Comparison of ENCODE assay signal across 22 cellular contexts in the genomic region with DNA sequence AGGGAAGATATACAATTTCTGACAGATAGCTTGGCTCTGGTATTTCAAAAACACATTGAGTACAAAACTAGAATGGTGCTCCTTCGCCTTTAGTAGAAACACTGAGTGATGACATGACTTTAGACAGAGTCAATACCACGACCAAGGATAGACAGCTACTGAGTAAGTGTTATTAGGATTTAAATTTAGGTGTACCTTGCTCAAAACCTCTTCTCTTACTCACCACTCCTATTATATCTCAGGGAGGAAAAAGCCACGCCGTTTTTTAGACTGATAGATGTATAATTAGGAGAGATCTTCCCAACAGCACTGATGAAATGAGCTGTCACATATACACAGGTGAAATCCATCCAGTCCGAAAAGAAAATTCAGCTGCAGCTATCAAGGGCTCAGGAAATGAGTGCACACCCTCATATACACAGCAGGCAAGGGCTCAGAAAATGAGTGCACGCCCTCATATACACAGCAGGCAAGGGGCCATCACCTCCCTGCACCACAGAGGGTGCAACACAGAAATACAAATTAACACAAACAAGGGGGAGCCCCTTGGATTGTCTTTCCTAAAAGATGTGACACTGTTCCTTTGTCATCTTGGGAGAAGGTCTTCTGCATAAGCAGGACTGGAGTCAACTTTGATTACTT. TPM values are rescaled to one million over a fixed set of nuclear protein-coding genes. Genes with fewer than 3 reads are reported as not detected.
DNase-seq lines count a peak whose midpoint lies in the region; ATAC-seq and TF ChIP-seq lines count a peak whose summit lies in the region.
"Had no signal": no experiment of that assay in that cellular context is flagged by ENCODE, and none has a peak within 500 bp of the region (broad histone marks: within the 10 kb centered on the region; RNA-seq: fewer than 3 reads in every experiment).

No MANE protein-coding gene starts in this region.

- H3K9me3 Mint-ChIP-seq in activated CD4-positive, alpha-beta memory T cell treated with anti-CD3 and anti-CD28 coated beads for 36 hours: no peaks in the 10 kb centered on the region
- H3K9me3 Mint-ChIP-seq: CD8-positive, alpha-beta T cell; IgD-negative memory B cell; T-helper 2 cell treated with Interferon-gamma antibody and Interleukin-4, amounts not matched to agents 5 μg/mL and 100 μg/mL, for 36 hours had no signal

- H4K8ac ChIP-seq in neuronal stem cell (ENCODE audit: low read depth, low read length): no peak overlapping the region

- H2AK5ac ChIP-seq in neuronal stem cell (ENCODE audit: low read depth, low read length): no peak overlapping the region

- peaks cover 25 to 49% of the 10 kb centered on the region in 2 donors for H3K4me1 ChIP-seq in neuronal stem cell (ENCODE audit: control insufficient read depth in 2 of 2, insufficient read depth in 1 of 2, low read depth in 1 of 2, low read length in 2 of 2)
- peaks cover 37 to 54% of the 10 kb centered on the region in 2 donors for H3K4me1 ChIP-seq in thoracic aorta (ENCODE audit: control insufficient read depth in 1 of 2, low read depth in 2 of 2)

- H3K27ac ChIP-seq in angular gyrus (ENCODE audit: low read depth, low read length): peak overlapping the region; percentile 96
- peak overlapping the region in 58 of 59 donors; percentile 10 to 99 (median 96) for H3K27ac ChIP-seq in dorsolateral prefrontal cortex
- H3K27ac ChIP-seq in neuronal stem cell (replicated peaks; ENCODE audit: low read length): no peak overlapping the region
- H3K27ac ChIP-seq in thoracic aorta: peak overlapping the region; percentile 44 to 77

- no peaks in the 10 kb centered on the region for H3K27me3 ChIP-seq in dorsolateral prefrontal cortex
- no peaks in the 10 kb centered on the region for H3K27me3 ChIP-seq in neuronal stem cell (ENCODE audit: control insufficient read depth in 3 of 3, insufficient read depth in 3 of 3, low read depth in 1 of 3, low read length in 3 of 3)
- no peaks in the 10 kb centered on the region for H3K27me3 ChIP-seq in thoracic aorta (replicated peaks; ENCODE audit: insufficient read depth)
- H3K27me3 ChIP-seq: breast epithelium, testis had no signal

- no peak overlapping the region for H2AFZ ChIP-seq in neuronal stem cell (ENCODE audit: low read length)

- H3K4me2 ChIP-seq in neuronal stem cell (ENCODE audit: insufficient read depth, low read length, poor library complexity, severe bottlenecking): no peak overlapping the region

- no peak overlapping the region for H3K27ac Mint-ChIP-seq in activated CD4-positive, alpha-beta memory T cell treated with anti-CD3 and anti-CD28 coated beads for 36 hours
- H3K27ac Mint-ChIP-seq: CD8-positive, alpha-beta T cell; T-helper 2 cell treated with Interferon-gamma antibody and Interleukin-4, amounts not matched to agents 5 μg/mL and 100 μg/mL, for 36 hours had no signal

- H2BK5ac ChIP-seq in neuronal stem cell (ENCODE audit: low read length): no peak overlapping the region

- no peaks in the 10 kb centered on the region for H3K79me1 ChIP-seq in neuronal stem cell (ENCODE audit: low read depth, low read length)

- peaks cover 2% of the 10 kb centered on the region for H3K4me1 Mint-ChIP-seq in activated CD4-positive, alpha-beta memory T cell treated with anti-CD3 and anti-CD28 coated beads for 36 hours (ENCODE audit: low read depth)

- H2BK120ac ChIP-seq in neuronal stem cell (ENCODE audit: low read depth, low read length): no peak overlapping the region

- H3K23ac ChIP-seq in neuronal stem cell (ENCODE audit: low read depth, low read length, poor library complexity): no peak overlapping the region

- H3K36me3 ChIP-seq in neuronal stem cell (replicated peaks in 1 of 2; ENCODE audit: control insufficient read depth in 2 of 2, insufficient read depth in 2 of 2, low read length in 2 of 2): peaks cover 0 to 5% of the 10 kb centered on the region in 2 donors
- H3K36me3 ChIP-seq in thoracic aorta: no peaks in the 10 kb centered on the region
- H3K36me3 ChIP-seq: breast epithelium, lower lobe of right lung, WERI-Rb-1 had no signal

- H3K4ac ChIP-seq in neuronal stem cell (ENCODE audit: low read length): no peak overlapping the region

- intact Hi-C loops in dorsolateral prefrontal cortex (cut with DNase I): loop anchor here in 1 of 2 donors (10.0 kb wide), 1 partner anchor 52 kb away; no protein-coding TSS in a partner anchor
- intact Hi-C loops in activated CD4-positive, alpha-beta memory T cell treated with anti-CD3 and anti-CD28 coated beads for 36 hours (cut with micrococcal nuclease): no loop called here

- H3K4me3 Mint-ChIP-seq in activated CD4-positive, alpha-beta memory T cell treated with anti-CD3 and anti-CD28 coated beads for 36 hours: no peak overlapping the region
- H3K4me3 Mint-ChIP-seq: CD8-positive, alpha-beta T cell; T-helper 2 cell treated with Interferon-gamma antibody and Interleukin-4, amounts not matched to agents 5 μg/mL and 100 μg/mL, for 36 hours had no signal

- H3K27me3 Mint-ChIP-seq in activated CD4-positive, alpha-beta memory T cell treated with anti-CD3 and anti-CD28 coated beads for 36 hours: no peaks in the 10 kb centered on the region
- H3K27me3 Mint-ChIP-seq: IgD-negative memory B cell had no signal

- no CpG with 5 or more reads among the region's 6 CpGs for WGBS in neuronal stem cell (ENCODE audit: extremely low coverage in 2 of 2, insufficient read length in 2 of 2, insufficient replicate concordance in 1 of 2), 2 donors

- no peak overlapping the region for H3K9ac ChIP-seq in neuronal stem cell (ENCODE audit: low read depth, low read length, poor library complexity)

- DNase-seq in dorsolateral prefrontal cortex (no peak), neuronal stem cell (ENCODE audit: low spot score) (no peak), thoracic aorta (ENCODE audit: low spot score) (no peak)
- DNase-seq in activated CD4-positive, alpha-beta memory T cell treated with anti-CD3 and anti-CD28 coated beads for 36 hours: no peak
- DNase-seq: activated CD4-positive, alpha-beta T cell treated with anti-CD3 and anti-CD28 coated beads, Interleukin-2, amount 50 U/mL, for 1 hour; activated CD8-positive, alpha-beta memory T cell treated with anti-CD3 and anti-CD28 coated beads, Interleukin-2, amount 50 U/mL, for 4 hours; CD8-positive, alpha-beta T cell; dermis blood vessel endothelial cell; DMS153; GDM1; lower lobe of right lung; NCI-H1417 treated with DMSO at 0.1 percent for 48 hours; NCI-H524; testis; WERI-Rb-1 had no signal

- CTCF ChIA-PET in activated CD4-positive, alpha-beta memory T cell treated with anti-CD3 and anti-CD28 coated beads for 36 hours (lab: Charles Lee): interaction anchor here (1.7 kb wide), 1 partner anchor 63 kb away, joined by 4 read pairs; no protein-coding TSS in a partner anchor

- no peak overlapping the region for H2BK15ac ChIP-seq in neuronal stem cell (ENCODE audit: low read length)

- TF ChIP-seq CTCF in dorsolateral prefrontal cortex (IDR thresholded peaks at IDR 0.05 in 54 of 56, conservative IDR thresholded peaks at IDR 0.05 in 2 of 56; ENCODE audit: low read depth in 1 of 56, partially characterized antibody in 56 of 56) (no peak), thoracic aorta (IDR thresholded peaks at IDR 0.05) (no peak)

- H3K36me3 Mint-ChIP-seq in activated CD4-positive, alpha-beta memory T cell treated with anti-CD3 and anti-CD28 coated beads for 36 hours: peaks cover 3% of the 10 kb centered on the region

- POLR2A ChIA-PET in activated CD4-positive, alpha-beta memory T cell treated with anti-CD3 and anti-CD28 coated beads for 36 hours (lab: Charles Lee): no interaction called here

- H3K4me3 ChIP-seq in dorsolateral prefrontal cortex (no peak overlapping the region), neuronal stem cell (ENCODE audit: low read length in 2 of 2) (no peak overlapping the region), thoracic aorta (no peak overlapping the region)
- H3K4me3 ChIP-seq: breast epithelium, HAP-1, lower lobe of right lung, testis had no signal

- H3K9me3 ChIP-seq in neuronal stem cell (replicated peaks in 1 of 2; ENCODE audit: control insufficient read depth in 2 of 2, insufficient read depth in 1 of 2, low read depth in 1 of 2, low read length in 2 of 2) (no peaks in the 10 kb centered on the region), thoracic aorta (no peaks in the 10 kb centered on the region)
- H3K9me3 ChIP-seq: breast epithelium, HAP-1, lower lobe of right lung, testis had no signal

- ATAC-seq in thoracic aorta (ENCODE audit: insufficient number of reproducible peaks, low FRiP score, low read depth): no peak
- ATAC-seq in GM19455 (IDR thresholded peaks at IDR 0.05; ENCODE audit: unreplicated experiment): no peak
- no peak for ATAC-seq in HG02973 (IDR thresholded peaks at IDR 0.05; ENCODE audit: unreplicated experiment)
- ATAC-seq: CD8-positive, alpha-beta T cell had no signal

- H4K91ac ChIP-seq in neuronal stem cell (ENCODE audit: low read depth, low read length, poor library complexity): no peak overlapping the region

- H3K18ac ChIP-seq in neuronal stem cell (ENCODE audit: low read length): peak overlapping the region; percentile 45

- no peak overlapping the region for H3K14ac ChIP-seq in neuronal stem cell (ENCODE audit: low read length)

- H2BK12ac ChIP-seq in neuronal stem cell (ENCODE audit: low read length): no peak overlapping the region

RNA-seq across cellular contexts. Expression of a gene that starts 53.7 kb away (rescaled TPM):
- total RNA-seq in dorsolateral prefrontal cortex: 10 to 100 TPM; 23.8 to 53.4 (median 36.9) TPM
- polyA plus RNA-seq in neuronal stem cell (2013, experiment 1 of 2): 49.6 TPM
- polyA plus RNA-seq in neuronal stem cell (2013, experiment 2 of 2): 51.2 TPM
- 10 to 100 TPM in 1 of 2 donors, 1 to 10 TPM in 1; 6.9 to 27.2 TPM for total RNA-seq in thoracic aorta
- total RNA-seq in activated CD4-positive, alpha-beta memory T cell treated with anti-CD3 and anti-CD28 coated beads for 36 hours: 10 to 100 TPM; 50.6 to 53.6 TPM

RNA-seq across cellular contexts. Expression of a gene that starts 54.3 kb away (rescaled TPM):
- total RNA-seq in dorsolateral prefrontal cortex (10 to 100 TPM; 16.9 to 38.4 (median 25.4) TPM), thoracic aorta (10 to 100 TPM; 10.4 to 11.6 TPM)
- 6.7 TPM for polyA plus RNA-seq in neuronal stem cell (2013, experiment 1 of 2)
- 6.7 TPM for polyA plus RNA-seq in neuronal stem cell (2013, experiment 2 of 2)
- total RNA-seq in activated CD4-positive, alpha-beta memory T cell treated with anti-CD3 and anti-CD28 coated beads for 36 hours: 10 to 100 TPM; 22.7 to 23.7 TPM
